ENCODE assay signal across 17 cellular contexts in genomic region chr14:64232944-64233343, GRCh38.
DNase-seq lines count a peak whose midpoint lies in the region; ATAC-seq and TF ChIP-seq lines count a peak whose summit lies in the region.
"Had no signal": no experiment of that assay in that cellular context is flagged by ENCODE, and none has a peak within 500 bp of the region (broad histone marks: within the 10 kb centered on the region; RNA-seq: fewer than 3 reads in every experiment).

No MANE protein-coding gene starts in this region.

- POLR2A ChIA-PET in IMR-90 (lab: Charles Lee; ENCODE audit: unreplicated experiment) = no interaction called here
- POLR2A ChIA-PET in naive thymus-derived CD8-positive, alpha-beta T cell (lab: Charles Lee) = no interaction called here

- H2AFZ ChIP-seq in ACC112 (ENCODE audit: low read length, unreplicated experiment) = no peak overlapping the region
- H2AFZ ChIP-seq in IMR-90 (replicated peaks; ENCODE audit: low read length, poor library complexity) = no peak overlapping the region
- H2AFZ ChIP-seq: GM23338, parathyroid adenoma had no signal

- peak overlapping the region; percentile 59 for H4K5ac ChIP-seq in IMR-90 (ENCODE audit: low read depth, low read length)

- H2BK15ac ChIP-seq in IMR-90 (ENCODE audit: low read depth, low read length) = peak overlapping the region; percentile 7; the same call in 2 of the 3 replicates

- H4K8ac ChIP-seq in IMR-90 (ENCODE audit: low read depth in 2 of 2, low read length in 2 of 2) = peak overlapping the region in 1 of 2 experiments; percentile 87; a peak in 2 of 4 replicates

- no peak overlapping the region for H3K4me2 ChIP-seq in IMR-90 (ENCODE audit: low read depth, low read length)
- H3K4me2 ChIP-seq: GM23338 had no signal

- no peak for TF ChIP-seq POLR2A in IMR-90 (IDR thresholded peaks at IDR 0.05; ENCODE audit: low read depth, low read length)

- peak overlapping the region; percentile 73 for H4K91ac ChIP-seq in IMR-90 (ENCODE audit: insufficient read depth, low read depth, low read length)

- intact Hi-C loops in IMR-90 (cut with micrococcal nuclease) = no loop called here

- peaks cover 4% of the 10 kb centered on the region; the same call in 1 of the 2 replicates for H4K20me1 ChIP-seq in IMR-90 (ENCODE audit: insufficient read depth, low read length)

- H3K9me1 ChIP-seq in IMR-90 (ENCODE audit: insufficient read depth, low read length) = peaks cover 19% of the 10 kb centered on the region

- no peak for TF ChIP-seq RAD21 in IMR-90 (IDR thresholded peaks at IDR 0.05; ENCODE audit: low read length)

- ATAC-seq in IMR-90 (ENCODE audit: low read depth) (peak; percentile 4; the same call in 1 of the 2 replicates), naive B cell (ENCODE audit: low read depth in 2 of 2) (no peak)
- ATAC-seq in activated naive CD8-positive, alpha-beta T cell treated with anti-CD3 and anti-CD28 coated beads, Interleukin-2, amount 50 U/mL, for 24 hours = peak; percentile 2
- no peak for ATAC-seq in naive thymus-derived CD8-positive, alpha-beta T cell
- ATAC-seq: GM23338 had no signal

- H3K18ac ChIP-seq in IMR-90 (ENCODE audit: low read depth, low read length) = peak overlapping the region; percentile 69

- H3K36me3 ChIP-seq in ACC112 (ENCODE audit: insufficient read depth, low read length) = no peaks in the 10 kb centered on the region
- no peaks in the 10 kb centered on the region for H3K36me3 ChIP-seq in IMR-90 (ENCODE audit: control insufficient read depth, insufficient read depth, low read length)

- 94% methylated on average over 6 of the region's 9 CpGs; no CpG with 5 or more reads in 1 of the 2 experiments for WGBS in IMR-90 (ENCODE audit: extremely low coverage in 2 of 2, insufficient read length in 1 of 2), 2 experiments

- H3K56ac ChIP-seq in IMR-90 (ENCODE audit: extremely low read depth, insufficient read depth, low read length) = no peak overlapping the region

- no peaks in the 10 kb centered on the region for H3K79me1 ChIP-seq in IMR-90 (ENCODE audit: low read depth in 1 of 2, low read length in 2 of 2)

- H3K27ac Mint-ChIP-seq in activated naive CD8-positive, alpha-beta T cell treated with anti-CD3 and anti-CD28 coated beads, Interleukin-2, amount 50 U/mL, for 24 hours = peak overlapping the region; percentile 84
- peak overlapping the region; percentile 61 to 100 (median 100) for H3K27ac Mint-ChIP-seq in naive B cell
- peak overlapping the region in 2 of 10 donors; percentile 32 to 58 for H3K27ac Mint-ChIP-seq in naive thymus-derived CD8-positive, alpha-beta T cell
- H3K27ac Mint-ChIP-seq: GM23338 had no signal

- dilution Hi-C loops in IMR-90 (cut with HindIII; ENCODE audit: low sequenced_read_pairs, unreplicated experiment) = no loop called here

- H2BK120ac ChIP-seq in IMR-90 (ENCODE audit: low read depth, low read length) = peak overlapping the region; percentile 78

- H3K27me3 ChIP-seq in ACC112 (ENCODE audit: insufficient read depth, low read length) = peaks cover 22% of the 10 kb centered on the region; the same call in 1 of the 2 replicates
- no peaks in the 10 kb centered on the region for H3K27me3 ChIP-seq in IMR-90 (ENCODE audit: control insufficient read depth, insufficient read depth, low read length)

- no peaks in the 10 kb centered on the region for H3K79me2 ChIP-seq in ACC112 (ENCODE audit: control insufficient read depth, insufficient read depth, low read length, unreplicated experiment)
- H3K79me2 ChIP-seq: parathyroid adenoma had no signal

- peak overlapping the region; percentile 22; the same call in 1 of the 2 replicates for H3K4me3 ChIP-seq in ACC112 (ENCODE audit: low read depth, low read length)
- H3K4me3 ChIP-seq in IMR-90 (ENCODE audit: insufficient read depth, low read depth, low read length) = no peak overlapping the region
- H3K4me3 ChIP-seq: GM23338, mucosa of descending colon had no signal

- BruUV-seq in IMR-90 (replicated peaks; lab: Mats Ljungman, UMichigan) = no TSS peak

- in situ Hi-C loops in IMR-90 (cut with MboI; ENCODE audit: low sequenced_read_pairs) = no loop called here

- no peaks in the 10 kb centered on the region for H3K9me3 ChIP-seq in IMR-90 (ENCODE audit: control insufficient read depth, insufficient read depth, low read length)
- H3K9me3 ChIP-seq: mucosa of descending colon had no signal

- H2AK9ac ChIP-seq in IMR-90 (replicated peaks; ENCODE audit: low read depth, low read length, poor library complexity) = peak overlapping the region; percentile 5

- H3K9me3 Mint-ChIP-seq in activated naive CD8-positive, alpha-beta T cell treated with anti-CD3 and anti-CD28 coated beads, Interleukin-2, amount 50 U/mL, for 24 hours = no peaks in the 10 kb centered on the region
- no peaks in the 10 kb centered on the region for H3K9me3 Mint-ChIP-seq in naive B cell
- no peaks in the 10 kb centered on the region for H3K9me3 Mint-ChIP-seq in naive thymus-derived CD8-positive, alpha-beta T cell
- H3K9me3 Mint-ChIP-seq: GM23338; stimulated activated naive CD8-positive, alpha-beta T cell treated with anti-CD3 and anti-CD28 coated beads, Interleukin-15, amount 100 ng/mL, for 72 hours; T-cell had no signal

- H3K36me3 Mint-ChIP-seq in activated naive CD8-positive, alpha-beta T cell treated with anti-CD3 and anti-CD28 coated beads, Interleukin-2, amount 50 U/mL, for 24 hours (ENCODE audit: low read depth) = peaks cover 10% of the 10 kb centered on the region
- peaks cover 4 to 14% of the 10 kb centered on the region in 2 donors for H3K36me3 Mint-ChIP-seq in naive B cell
- H3K36me3 Mint-ChIP-seq in naive thymus-derived CD8-positive, alpha-beta T cell = peaks cover 0 to 14% (median 0%) of the 10 kb centered on the region in 3 donors

- peak overlapping the region; percentile 22 for H2BK5ac ChIP-seq in IMR-90 (ENCODE audit: low read depth, low read length, poor library complexity, severe bottlenecking)

- peak overlapping the region; percentile 70 for H3K4ac ChIP-seq in IMR-90 (ENCODE audit: low read depth, low read length)

- H3K4me3 Mint-ChIP-seq in activated naive CD8-positive, alpha-beta T cell treated with anti-CD3 and anti-CD28 coated beads, Interleukin-2, amount 50 U/mL, for 24 hours = peak overlapping the region; percentile 42
- no peak overlapping the region for H3K4me3 Mint-ChIP-seq in naive B cell
- H3K4me3 Mint-ChIP-seq in naive thymus-derived CD8-positive, alpha-beta T cell = no peak overlapping the region
- H3K4me3 Mint-ChIP-seq: GM23338, T-cell had no signal

- peak overlapping the region; percentile 61 for H3K23ac ChIP-seq in IMR-90 (ENCODE audit: low read depth, low read length)

- H3K27ac ChIP-seq in ACC112 (ENCODE audit: low read depth, low read length) (peak overlapping the region; percentile 91), IMR-90 (ENCODE audit: insufficient read depth, low read length) (peak overlapping the region; percentile 49; the same call in 1 of the 2 replicates)
- H3K27ac ChIP-seq: parathyroid adenoma had no signal

- H2BK20ac ChIP-seq in IMR-90 (ENCODE audit: low read depth, low read length) = peak overlapping the region; percentile 87

- H3K27me3 Mint-ChIP-seq in activated naive CD8-positive, alpha-beta T cell treated with anti-CD3 and anti-CD28 coated beads, Interleukin-2, amount 50 U/mL, for 24 hours = no peaks in the 10 kb centered on the region
- H3K27me3 Mint-ChIP-seq in naive B cell = no peaks in the 10 kb centered on the region
- H3K27me3 Mint-ChIP-seq in naive thymus-derived CD8-positive, alpha-beta T cell = no peaks in the 10 kb centered on the region
- H3K27me3 Mint-ChIP-seq: stimulated activated naive CD8-positive, alpha-beta T cell treated with anti-CD3 and anti-CD28 coated beads, Interleukin-15, amount 100 ng/mL, for 72 hours; T-cell had no signal

- peak overlapping the region; percentile 73 for H2AK5ac ChIP-seq in IMR-90 (ENCODE audit: low read depth, low read length)

- CTCF ChIA-PET in IMR-90 (lab: Yijun Ruan, JAX) = interaction anchor here (1.1 kb wide), 1 partner anchor 61 kb away, joined by 3 read pairs; the partner anchor contains the start of gene ESR2

- peak overlapping the region; percentile 79 for H3K14ac ChIP-seq in IMR-90 (replicated peaks; ENCODE audit: low read depth, low read length)

- no peak overlapping the region for H3K9ac ChIP-seq in IMR-90 (ENCODE audit: low read depth, low read length)
- H3K9ac ChIP-seq: parathyroid adenoma had no signal

- no peak for TF ChIP-seq CTCF in IMR-90 (conservative IDR thresholded peaks at IDR 0.05; ENCODE audit: low read depth, low read length)

- no peak for DNase-seq in IMR-90
- no peak for DNase-seq in activated naive CD8-positive, alpha-beta T cell treated with anti-CD3 and anti-CD28 coated beads, Interleukin-2, amount 50 U/mL, for 24 hours
- DNase-seq in naive B cell = no peak
- DNase-seq in NOMO-1 treated with DMSO at 0.1 percent for 48 hours (lab: John Stamatoyannopoulos, UW; ENCODE audit: unreplicated experiment) = no peak
- DNase-seq in dermis blood vessel endothelial cell = no peak
- DNase-seq in naive thymus-derived CD8-positive, alpha-beta T cell = no peak
- DNase-seq in NCI-H1436 treated with DMSO at 0.1 percent for 48 hours (lab: John Stamatoyannopoulos, UW) = no peak
- DNase-seq: aorta, cortex of kidney, GDM1, mucosa of descending colon, NCI-H526, T-cell had no signal

- peaks cover 41% of the 10 kb centered on the region for H3K4me1 Mint-ChIP-seq in activated naive CD8-positive, alpha-beta T cell treated with anti-CD3 and anti-CD28 coated beads, Interleukin-2, amount 50 U/mL, for 24 hours
- peaks cover 48 to 65% (median 55%) of the 10 kb centered on the region in 3 donors for H3K4me1 Mint-ChIP-seq in naive B cell
- H3K4me1 Mint-ChIP-seq in naive thymus-derived CD8-positive, alpha-beta T cell = peaks cover 0 to 41% (median 0%) of the 10 kb centered on the region in 4 donors
- H3K4me1 Mint-ChIP-seq: GM23338 had no signal

- H3K4me1 ChIP-seq in ACC112 (ENCODE audit: control insufficient read depth, insufficient read depth, low read length, unreplicated experiment) = peaks cover 29% of the 10 kb centered on the region
- H3K4me1 ChIP-seq in IMR-90 (ENCODE audit: control insufficient read depth, insufficient read depth, low read length) = peaks cover 14% of the 10 kb centered on the region
- H3K4me1 ChIP-seq: parathyroid adenoma had no signal

TF ChIP-seq in IMR-90, 13 proteins besides CTCF, POLR2A, EP300 and RAD21 (continues in another document):
- TF ChIP-seq BHLHE40 (IDR thresholded peaks at IDR 0.05; ENCODE audit: low read depth, low read length) (no peak), SMC3 (IDR thresholded peaks at IDR 0.05; ENCODE audit: low read depth, low read length) (no peak), CHD1 (IDR thresholded peaks at IDR 0.05; ENCODE audit: low read depth, low read length) (no peak), RCOR1 (IDR thresholded peaks at IDR 0.05; ENCODE audit: insufficient replicate concordance, low read length) (no peak), MAFK (IDR thresholded peaks at IDR 0.05; ENCODE audit: low read depth, low read length) (no peak), MAZ (IDR thresholded peaks at IDR 0.05; ENCODE audit: borderline replicate concordance, low read depth, low read length) (no peak), FOS (IDR thresholded peaks at IDR 0.05; ENCODE audit: low read depth, low read length) (no peak)

Comparison
In these comparisons a context has a peak if more than half of its experiments do, and no peak if none do; other contexts are left out.
1. ATAC-seq: peak in IMR-90 (single experiment) and activated naive CD8-positive, alpha-beta T cell treated with anti-CD3 and anti-CD28 coated beads, Interleukin-2, amount 50 U/mL, for 24 hours (single experiment); none in naive B cell (0 of 2) and naive thymus-derived CD8-positive, alpha-beta T cell (0 of 2).